In the genomic region with DNA sequence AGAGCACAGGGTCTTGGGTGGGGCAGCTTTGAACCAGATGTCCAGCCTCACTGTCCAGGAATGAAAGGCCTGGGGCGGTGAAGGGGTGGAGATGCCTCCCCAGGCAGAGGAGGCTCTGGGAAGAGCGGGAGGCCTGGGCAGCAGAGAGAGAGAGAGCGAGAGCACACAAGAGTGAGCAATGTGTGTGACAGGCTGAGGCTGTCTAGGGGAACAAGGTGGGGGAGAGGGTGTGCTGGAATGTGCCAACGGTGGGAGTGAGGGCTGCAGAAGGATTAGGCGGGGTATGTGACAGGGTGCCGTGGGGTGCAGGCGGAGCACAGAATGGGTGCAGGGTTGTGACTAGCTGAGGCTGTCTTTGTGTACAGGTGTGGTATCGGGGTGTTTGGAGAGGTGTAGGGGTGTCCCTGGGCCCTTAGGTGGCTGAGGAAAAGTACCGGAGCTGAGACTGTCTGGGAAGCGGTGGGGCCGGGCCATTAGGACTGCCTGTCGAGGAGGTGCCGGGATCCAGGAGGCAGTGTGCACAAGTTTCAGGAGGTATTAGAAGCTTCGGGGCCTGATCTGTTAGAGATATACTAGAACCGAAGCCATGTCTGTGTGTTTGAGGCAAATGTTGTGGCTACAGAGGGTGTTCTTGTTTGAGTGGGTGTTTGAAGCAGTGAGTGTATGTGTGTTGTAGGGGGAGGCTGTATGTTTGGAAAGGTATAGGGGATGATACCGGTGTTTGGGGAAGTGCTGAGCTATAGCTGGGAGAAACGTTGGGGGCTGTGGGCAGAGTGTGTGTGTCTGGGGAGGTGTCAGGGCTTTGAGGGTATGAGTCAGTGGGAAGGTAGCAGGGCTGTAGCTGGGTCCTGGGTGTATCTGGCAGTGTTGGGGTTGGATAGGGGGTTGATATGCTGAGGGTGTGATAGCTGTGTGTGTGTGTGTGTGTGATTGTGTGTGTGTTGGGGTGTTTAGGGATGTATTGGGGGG, we compare ENCODE assay signal across 1 cellular context.
TF ChIP-seq lines count a peak whose summit lies in the region.

No MANE protein-coding gene starts in this region.

TF ChIP-seq in GM23338, 12 proteins besides CTCF, POLR2A, EP300 and RAD21:
- TF ChIP-seq, protein P1, sequence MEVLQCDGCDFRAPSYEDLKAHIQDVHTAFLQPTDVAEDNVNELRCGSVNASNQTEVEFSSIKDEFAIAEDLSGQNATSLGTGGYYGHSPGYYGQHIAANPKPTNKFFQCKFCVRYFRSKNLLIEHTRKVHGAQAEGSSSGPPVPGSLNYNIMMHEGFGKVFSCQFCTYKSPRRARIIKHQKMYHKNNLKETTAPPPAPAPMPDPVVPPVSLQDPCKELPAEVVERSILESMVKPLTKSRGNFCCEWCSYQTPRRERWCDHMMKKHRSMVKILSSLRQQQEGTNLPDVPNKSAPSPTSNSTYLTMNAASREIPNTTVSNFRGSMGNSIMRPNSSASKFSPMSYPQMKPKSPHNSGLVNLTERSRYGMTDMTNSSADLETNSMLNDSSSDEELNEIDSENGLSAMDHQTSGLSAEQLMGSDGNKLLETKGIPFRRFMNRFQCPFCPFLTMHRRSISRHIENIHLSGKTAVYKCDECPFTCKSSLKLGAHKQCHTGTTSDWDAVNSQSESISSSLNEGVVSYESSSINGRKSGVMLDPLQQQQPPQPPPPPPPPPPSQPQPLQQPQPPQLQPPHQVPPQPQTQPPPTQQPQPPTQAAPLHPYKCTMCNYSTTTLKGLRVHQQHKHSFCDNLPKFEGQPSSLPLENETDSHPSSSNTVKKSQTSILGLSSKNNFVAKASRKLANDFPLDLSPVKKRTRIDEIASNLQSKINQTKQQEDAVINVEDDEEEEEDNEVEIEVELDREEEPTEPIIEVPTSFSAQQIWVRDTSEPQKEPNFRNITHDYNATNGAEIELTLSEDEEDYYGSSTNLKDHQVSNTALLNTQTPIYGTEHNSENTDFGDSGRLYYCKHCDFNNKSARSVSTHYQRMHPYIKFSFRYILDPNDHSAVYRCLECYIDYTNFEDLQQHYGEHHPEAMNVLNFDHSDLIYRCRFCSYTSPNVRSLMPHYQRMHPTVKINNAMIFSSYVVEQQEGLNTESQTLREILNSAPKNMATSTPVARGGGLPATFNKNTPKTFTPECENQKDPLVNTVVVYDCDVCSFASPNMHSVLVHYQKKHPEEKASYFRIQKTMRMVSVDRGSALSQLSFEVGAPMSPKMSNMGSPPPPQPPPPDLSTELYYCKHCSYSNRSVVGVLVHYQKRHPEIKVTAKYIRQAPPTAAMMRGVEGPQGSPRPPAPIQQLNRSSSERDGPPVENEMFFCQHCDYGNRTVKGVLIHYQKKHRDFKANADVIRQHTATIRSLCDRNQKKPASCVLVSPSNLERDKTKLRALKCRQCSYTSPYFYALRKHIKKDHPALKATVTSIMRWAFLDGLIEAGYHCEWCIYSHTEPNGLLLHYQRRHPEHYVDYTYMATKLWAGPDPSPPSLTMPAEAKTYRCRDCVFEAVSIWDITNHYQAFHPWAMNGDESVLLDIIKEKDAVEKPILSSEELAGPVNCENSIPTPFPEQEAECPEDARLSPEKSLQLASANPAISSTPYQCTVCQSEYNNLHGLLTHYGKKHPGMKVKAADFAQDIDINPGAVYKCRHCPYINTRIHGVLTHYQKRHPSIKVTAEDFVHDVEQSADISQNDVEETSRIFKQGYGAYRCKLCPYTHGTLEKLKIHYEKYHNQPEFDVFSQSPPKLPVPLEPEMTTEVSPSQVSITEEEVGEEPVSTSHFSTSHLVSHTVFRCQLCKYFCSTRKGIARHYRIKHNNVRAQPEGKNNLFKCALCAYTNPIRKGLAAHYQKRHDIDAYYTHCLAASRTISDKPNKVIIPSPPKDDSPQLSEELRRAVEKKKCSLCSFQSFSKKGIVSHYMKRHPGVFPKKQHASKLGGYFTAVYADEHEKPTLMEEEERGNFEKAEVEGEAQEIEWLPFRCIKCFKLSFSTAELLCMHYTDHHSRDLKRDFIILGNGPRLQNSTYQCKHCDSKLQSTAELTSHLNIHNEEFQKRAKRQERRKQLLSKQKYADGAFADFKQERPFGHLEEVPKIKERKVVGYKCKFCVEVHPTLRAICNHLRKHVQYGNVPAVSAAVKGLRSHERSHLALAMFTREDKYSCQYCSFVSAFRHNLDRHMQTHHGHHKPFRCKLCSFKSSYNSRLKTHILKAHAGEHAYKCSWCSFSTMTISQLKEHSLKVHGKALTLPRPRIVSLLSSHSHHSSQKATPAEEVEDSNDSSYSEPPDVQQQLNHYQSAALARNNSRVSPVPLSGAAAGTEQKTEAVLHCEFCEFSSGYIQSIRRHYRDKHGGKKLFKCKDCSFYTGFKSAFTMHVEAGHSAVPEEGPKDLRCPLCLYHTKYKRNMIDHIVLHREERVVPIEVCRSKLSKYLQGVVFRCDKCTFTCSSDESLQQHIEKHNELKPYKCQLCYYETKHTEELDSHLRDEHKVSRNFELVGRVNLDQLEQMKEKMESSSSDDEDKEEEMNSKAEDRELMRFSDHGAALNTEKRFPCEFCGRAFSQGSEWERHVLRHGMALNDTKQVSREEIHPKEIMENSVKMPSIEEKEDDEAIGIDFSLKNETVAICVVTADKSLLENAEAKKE (CRISPR knock-in tag; IDR thresholded peaks at IDR 0.05) = no peak
- TF ChIP-seq NANOG (IDR thresholded peaks at IDR 0.05; ENCODE audit: borderline replicate concordance) (no peak), ZNF331 (CRISPR knock-in tag; IDR thresholded peaks at IDR 0.05; ENCODE audit: low read depth) (no peak), CREB1 (CRISPR knock-in tag; IDR thresholded peaks at IDR 0.05; ENCODE audit: low read depth) (no peak), ZNF114 (CRISPR knock-in tag; IDR thresholded peaks at IDR 0.05) (no peak), STAT1 (IDR thresholded peaks at IDR 0.05; ENCODE audit: unreplicated experiment) (no peak), POLR2AphosphoS5 (IDR thresholded peaks at IDR 0.05; ENCODE audit: low read depth) (no peak), EZH2 (IDR thresholded peaks at IDR 0.05; ENCODE audit: low read depth, unreplicated experiment) (no peak), JUNB (IDR thresholded peaks at IDR 0.05; ENCODE audit: unreplicated experiment) (no peak), EZH2phosphoT487 (IDR thresholded peaks at IDR 0.05; ENCODE audit: unreplicated experiment) (no peak)
- TF ChIP-seq, protein P2, sequence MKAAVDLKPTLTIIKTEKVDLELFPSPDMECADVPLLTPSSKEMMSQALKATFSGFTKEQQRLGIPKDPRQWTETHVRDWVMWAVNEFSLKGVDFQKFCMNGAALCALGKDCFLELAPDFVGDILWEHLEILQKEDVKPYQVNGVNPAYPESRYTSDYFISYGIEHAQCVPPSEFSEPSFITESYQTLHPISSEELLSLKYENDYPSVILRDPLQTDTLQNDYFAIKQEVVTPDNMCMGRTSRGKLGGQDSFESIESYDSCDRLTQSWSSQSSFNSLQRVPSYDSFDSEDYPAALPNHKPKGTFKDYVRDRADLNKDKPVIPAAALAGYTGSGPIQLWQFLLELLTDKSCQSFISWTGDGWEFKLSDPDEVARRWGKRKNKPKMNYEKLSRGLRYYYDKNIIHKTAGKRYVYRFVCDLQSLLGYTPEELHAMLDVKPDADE (IDR thresholded peaks at IDR 0.05) = no peak
- TF ChIP-seq, protein P3, sequence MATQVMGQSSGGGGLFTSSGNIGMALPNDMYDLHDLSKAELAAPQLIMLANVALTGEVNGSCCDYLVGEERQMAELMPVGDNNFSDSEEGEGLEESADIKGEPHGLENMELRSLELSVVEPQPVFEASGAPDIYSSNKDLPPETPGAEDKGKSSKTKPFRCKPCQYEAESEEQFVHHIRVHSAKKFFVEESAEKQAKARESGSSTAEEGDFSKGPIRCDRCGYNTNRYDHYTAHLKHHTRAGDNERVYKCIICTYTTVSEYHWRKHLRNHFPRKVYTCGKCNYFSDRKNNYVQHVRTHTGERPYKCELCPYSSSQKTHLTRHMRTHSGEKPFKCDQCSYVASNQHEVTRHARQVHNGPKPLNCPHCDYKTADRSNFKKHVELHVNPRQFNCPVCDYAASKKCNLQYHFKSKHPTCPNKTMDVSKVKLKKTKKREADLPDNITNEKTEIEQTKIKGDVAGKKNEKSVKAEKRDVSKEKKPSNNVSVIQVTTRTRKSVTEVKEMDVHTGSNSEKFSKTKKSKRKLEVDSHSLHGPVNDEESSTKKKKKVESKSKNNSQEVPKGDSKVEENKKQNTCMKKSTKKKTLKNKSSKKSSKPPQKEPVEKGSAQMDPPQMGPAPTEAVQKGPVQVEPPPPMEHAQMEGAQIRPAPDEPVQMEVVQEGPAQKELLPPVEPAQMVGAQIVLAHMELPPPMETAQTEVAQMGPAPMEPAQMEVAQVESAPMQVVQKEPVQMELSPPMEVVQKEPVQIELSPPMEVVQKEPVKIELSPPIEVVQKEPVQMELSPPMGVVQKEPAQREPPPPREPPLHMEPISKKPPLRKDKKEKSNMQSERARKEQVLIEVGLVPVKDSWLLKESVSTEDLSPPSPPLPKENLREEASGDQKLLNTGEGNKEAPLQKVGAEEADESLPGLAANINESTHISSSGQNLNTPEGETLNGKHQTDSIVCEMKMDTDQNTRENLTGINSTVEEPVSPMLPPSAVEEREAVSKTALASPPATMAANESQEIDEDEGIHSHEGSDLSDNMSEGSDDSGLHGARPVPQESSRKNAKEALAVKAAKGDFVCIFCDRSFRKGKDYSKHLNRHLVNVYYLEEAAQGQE (IDR thresholded peaks at IDR 0.05; ENCODE audit: unreplicated experiment) = no peak
